In genomic region chr9:129962376-129962765, GRCh38 we compare ENCODE assay signal across 8 cellular contexts.
DNase-seq lines count a peak whose midpoint lies in the region; ATAC-seq and TF ChIP-seq lines count a peak whose summit lies in the region.

No MANE protein-coding gene starts in this region.

- peaks cover 8% of the 10 kb centered on the region for H3K36me3 Mint-ChIP-seq in WTC11

- TF ChIP-seq CTCF in GM12865 (IDR thresholded peaks at IDR 0.05; ENCODE audit: insufficient read depth, low read depth, low read length, missing control alignments) (no peak), WTC11 (IDR thresholded peaks at IDR 0.05) (no peak), gastroesophageal sphincter (IDR thresholded peaks at IDR 0.05) (no peak), sigmoid colon (IDR thresholded peaks at IDR 0.05) (no peak)

- H3K9me3 Mint-ChIP-seq in WTC11 = no peaks in the 10 kb centered on the region

- H3K27me3 ChIP-seq in gastroesophageal sphincter = no peaks in the 10 kb centered on the region
- H3K27me3 ChIP-seq in sigmoid colon = no peaks in the 10 kb centered on the region

- CTCF ChIA-PET in WTC11 (lab: Charles Lee) = interaction anchor here (0.6 to 1.1 kb wide), 2 partner anchors 20 to 220 kb away, joined by 3 to 4 read pairs; no protein-coding TSS in a partner anchor

- POLR2A ChIA-PET in WTC11 (lab: Charles Lee) = no interaction called here

- H3K4me3 Mint-ChIP-seq in WTC11 = peak overlapping the region; percentile 62

- WGBS in gastroesophageal sphincter (ENCODE audit: low coverage in 1 of 2), 2 donors = 16 to 22% methylated on average over 6 to 7 of the region's 7 CpGs
- WGBS in sigmoid colon, 2 donors = 54 to 57% methylated on average over 7 of the region's 7 CpGs

- H3K27ac ChIP-seq in gastroesophageal sphincter (peak overlapping the region; percentile 88 to 99 (median 92)), sigmoid colon (peak overlapping the region; percentile 88 to 94 (median 91))

- TF ChIP-seq EP300 in gastroesophageal sphincter (IDR thresholded peaks at IDR 0.05) (no peak), sigmoid colon (IDR thresholded peaks at IDR 0.05) (no peak)

- H3K4me1 Mint-ChIP-seq in WTC11 = peaks cover 61% of the 10 kb centered on the region

- TF ChIP-seq POLR2A in gastroesophageal sphincter (IDR thresholded peaks at IDR 0.05) (no peak), sigmoid colon (IDR thresholded peaks at IDR 0.05) (no peak)

- ATAC-seq in WTC11 (peak; percentile 12), gastroesophageal sphincter (no peak), GM18511 (IDR thresholded peaks at IDR 0.05; ENCODE audit: unreplicated experiment) (no peak)

- intact Hi-C loops in sigmoid colon (cut with DNase I) = loop anchor here (5.0 kb wide), 2 partner anchors 75 to 80 kb away; partner anchors contain the start of gene FNBP1

- no peaks in the 10 kb centered on the region for H3K27me3 Mint-ChIP-seq in WTC11 (ENCODE audit: low read depth)

- peak overlapping the region; percentile 49 for H3K4me3 ChIP-seq in GM12865 (ENCODE audit: low read depth, low read length)
- H3K4me3 ChIP-seq in gastroesophageal sphincter = peak overlapping the region; percentile 54 to 60
- peak overlapping the region; percentile 32 to 53 (median 46) for H3K4me3 ChIP-seq in sigmoid colon

- H3K27ac Mint-ChIP-seq in WTC11 = peak overlapping the region; percentile 94

- peaks cover 0 to 27% of the 10 kb centered on the region in 2 donors for H3K36me3 ChIP-seq in gastroesophageal sphincter
- peaks cover under 1 to 20% (median 2%) of the 10 kb centered on the region in 4 donors for H3K36me3 ChIP-seq in sigmoid colon

- H3K9me3 ChIP-seq in gastroesophageal sphincter (no peaks in the 10 kb centered on the region), sigmoid colon (no peaks in the 10 kb centered on the region)

- H3K4me1 ChIP-seq in gastroesophageal sphincter = peaks cover 11 to 78% (median 38%) of the 10 kb centered on the region in 3 donors
- H3K4me1 ChIP-seq in sigmoid colon = peaks cover 0 to 63% (median 54%) of the 10 kb centered on the region in 4 donors

- DNase-seq in GM12865 (ENCODE audit: low read depth) (no peak), WTC11 (ENCODE audit: low spot score) (no peak), sigmoid colon (no peak), SK-N-DZ (ENCODE audit: low spot score) (no peak), DMS153 treated with DMSO at 0.1 percent for 48 hours (lab: John Stamatoyannopoulos, UW; ENCODE audit: unreplicated experiment) (no peak), NCI-H2107 (lab: John Stamatoyannopoulos, UW) (no peak)

TF ChIP-seq in WTC11, 78 proteins besides CTCF, POLR2A, EP300 and RAD21:
- TF ChIP-seq ELF4 (CRISPR knock-in tag; IDR thresholded peaks at IDR 0.05; ENCODE audit: low read depth) (no peak), FOXP1 (CRISPR knock-in tag; IDR thresholded peaks at IDR 0.05; ENCODE audit: borderline replicate concordance) (no peak), ZNF416 (CRISPR knock-in tag; IDR thresholded peaks at IDR 0.05) (no peak), MXD4 (CRISPR knock-in tag; IDR thresholded peaks at IDR 0.05; ENCODE audit: borderline replicate concordance) (no peak), ZNF396 (CRISPR knock-in tag; IDR thresholded peaks at IDR 0.05; ENCODE audit: borderline replicate concordance) (no peak), ZNF281 (CRISPR knock-in tag; IDR thresholded peaks at IDR 0.05) (no peak), ZNF121 (CRISPR knock-in tag; IDR thresholded peaks at IDR 0.05) (no peak), ERG (CRISPR knock-in tag; IDR thresholded peaks at IDR 0.05) (no peak)
